ENCODE assay signal across 10 cellular contexts in genomic region chr17:7016406-7016805, GRCh38. TPM values are rescaled to one million over a fixed set of nuclear protein-coding genes. Genes with fewer than 3 reads are reported as not detected.
DNase-seq lines count a peak whose midpoint lies in the region; ATAC-seq and TF ChIP-seq lines count a peak whose summit lies in the region.
"Had no signal": no experiment of that assay in that cellular context is flagged by ENCODE, and none has a peak within 500 bp of the region (broad histone marks: within the 10 kb centered on the region; RNA-seq: fewer than 3 reads in every experiment).

No MANE protein-coding gene starts in this region.

- H3K36me3 ChIP-seq in KOPT-K1 (ENCODE audit: insufficient read depth, low read length) (0 out of 2 replicates have a peak, but pooled peaks cover 9% of the 10 kb centered on the region), right lobe of liver (no peaks in the 10 kb centered on the region)
- H3K36me3 ChIP-seq: pancreas had no signal

- ATAC-seq in HG03442 (IDR thresholded peaks at IDR 0.05; ENCODE audit: unreplicated experiment): no peak
- ATAC-seq in right lobe of liver: no peak
- ATAC-seq: pancreas had no signal

- POLR2A ChIA-PET in AG04450 (lab: Yijun Ruan, JAX): no interaction called here

- WGBS in right lobe of liver (ENCODE audit: insufficient coverage, low coverage, low lambda C conversion rate, missing lambda C conversion rate): 52% methylated on average over 2 of the region's 3 CpGs

- no peaks in the 10 kb centered on the region for H3K27me3 Mint-ChIP-seq in osteocyte (ENCODE audit: unreplicated experiment)

- DNase-seq in AG04450 (ENCODE audit: low read depth, low spot score) (no peak), caudate nucleus (lab: John Stamatoyannopoulos, UW) (no peak), osteocyte (ENCODE audit: extremely low spot score, unreplicated experiment) (no peak), HuH-7 (ENCODE audit: low spot score) (no peak), GM13976 (ENCODE audit: low spot score) (no peak), right lobe of liver (no peak)
- DNase-seq: COR-L47, pancreas had no signal

- intact Hi-C loops in right lobe of liver (cut with DNase I): no loop called here

- peaks cover 46% of the 10 kb centered on the region for H3K4me1 Mint-ChIP-seq in osteocyte (ENCODE audit: unreplicated experiment)

- H3K4me3 ChIP-seq in AG04450 (ENCODE audit: low read depth, low read length) (no peak overlapping the region), right lobe of liver (no peak overlapping the region)

- in situ Hi-C loops in GM13976 (cut with MboI; ENCODE audit: low sequenced_read_pairs, unreplicated experiment): loop anchor here (25.0 kb wide), 1 partner anchor 354 kb away; the partner anchor contains the start of genes C17orf100 and MED31

- no peaks in the 10 kb centered on the region for H3K9me3 Mint-ChIP-seq in osteocyte (ENCODE audit: unreplicated experiment)

- no peak for TF ChIP-seq POLR2A in right lobe of liver (IDR thresholded peaks at IDR 0.05)

- peak overlapping the region; percentile 98 for H3K27ac Mint-ChIP-seq in osteocyte (ENCODE audit: unreplicated experiment)

- H3K9me3 ChIP-seq in AG04450 (ENCODE audit: control insufficient read depth, insufficient read depth, low read length) (peaks cover 4% of the 10 kb centered on the region; the same call in 1 of the 2 replicates), KOPT-K1 (ENCODE audit: insufficient read depth, low read length, poor library complexity, severe bottlenecking) (no peaks in the 10 kb centered on the region), right lobe of liver (no peaks in the 10 kb centered on the region)
- H3K9me3 ChIP-seq: pancreas had no signal

- CTCF ChIA-PET in AG04450 (lab: Charles Lee): interaction anchor here (1.0 to 1.5 kb wide), 2 partner anchors 102 to 106 kb away, joined by 3 to 5 read pairs; no protein-coding TSS in a partner anchor

- TF ChIP-seq CTCF in AG04450 (IDR thresholded peaks at IDR 0.05; ENCODE audit: low read depth, low read length): no peak
- TF ChIP-seq CTCF in osteocyte (IDR thresholded peaks at IDR 0.05): no peak
- TF ChIP-seq CTCF in GM13976 (IDR thresholded peaks at IDR 0.05; ENCODE audit: borderline replicate concordance, control extremely low read depth, extremely low read depth, insufficient read depth, missing control alignments): no peak
- no peak for TF ChIP-seq CTCF in right lobe of liver (IDR thresholded peaks at IDR 0.05)

- no peaks in the 10 kb centered on the region for H3K27me3 ChIP-seq in AG04450 (ENCODE audit: control insufficient read depth, insufficient read depth, low read length)
- H3K27me3 ChIP-seq in right lobe of liver: no peaks in the 10 kb centered on the region
- H3K27me3 ChIP-seq: pancreas had no signal

- H3K4me1 ChIP-seq in right lobe of liver: peaks cover 0 to 16% (median under 1%) of the 10 kb centered on the region in 4 donors

- peaks cover 7% of the 10 kb centered on the region for H3K36me3 Mint-ChIP-seq in osteocyte (ENCODE audit: unreplicated experiment)

- H3K4me3 Mint-ChIP-seq in osteocyte (ENCODE audit: unreplicated experiment): no peak overlapping the region

- peak overlapping the region; percentile 11 for H3K27ac ChIP-seq in AG04450 (ENCODE audit: low read depth, low read length)
- H3K27ac ChIP-seq in KOPT-K1 (ENCODE audit: low read depth, low read length, poor library complexity, severe bottlenecking): peak overlapping the region; percentile 92
- peak overlapping the region; percentile 86 for H3K27ac ChIP-seq in caudate nucleus (ENCODE audit: low read depth, low read length)
- no peak overlapping the region for H3K27ac ChIP-seq in right lobe of liver

RNA-seq across cellular contexts. Expression of gene RNASEK, which starts 4.0 kb away (rescaled TPM):
- polyA plus RNA-seq in AG04450 (2011; rRNA removed): 240 and 332 TPM in 2 replicates
- polyA minus RNA-seq in AG04450 (2011; rRNA and poly(A)+ RNA removed): 85.9 and 117 TPM in 2 replicates
- total RNA-seq in osteocyte: 255 and 269 TPM in 2 replicates
- total RNA-seq in right lobe of liver: 100 to 1,000 TPM in 3 of 6 experiments, 10 to 100 TPM in 3; 72.5 to 141 (median 108) TPM

RNA-seq across cellular contexts. Expression of gene BCL6B, which starts 6.4 kb away (rescaled TPM):
- polyA plus RNA-seq in AG04450 (2011; rRNA removed): 0.02 TPM in 1 of 2 replicates, not detected in the other
- not detected in 2 replicates for polyA minus RNA-seq in AG04450 (2011; rRNA and poly(A)+ RNA removed)
- total RNA-seq in osteocyte: not detected in 2 replicates
- 1 to 10 TPM in 5 of 6 experiments, under 1 TPM in 1; 0.71 to 3.5 (median 1.5) TPM for total RNA-seq in right lobe of liver

RNA-seq across cellular contexts. Expression of gene SLC16A13, which starts 19.4 kb away (rescaled TPM):
- 1.5 and 1.7 TPM in 2 replicates for polyA plus RNA-seq in AG04450 (2011; rRNA removed)
- polyA minus RNA-seq in AG04450 (2011; rRNA and poly(A)+ RNA removed): 1.8 and 2.4 TPM in 2 replicates
- total RNA-seq in osteocyte (4.4 and 7.9 TPM in 2 replicates), right lobe of liver (10 to 100 TPM; 14.7 to 66.4 (median 39.5) TPM)

RNA-seq across cellular contexts. Expression of gene ALOX12, which starts 20.6 kb away (rescaled TPM):
- not detected in 2 replicates for polyA plus RNA-seq in AG04450 (2011; rRNA removed)
- polyA minus RNA-seq in AG04450 (2011; rRNA and poly(A)+ RNA removed): not detected in 2 replicates
- total RNA-seq in osteocyte (not detected in 2 replicates), right lobe of liver (under 1 TPM in 2 of 6 experiments, not detected in 4; 0.17 to 0.27 TPM)
- total RNA-seq: pancreas had no signal
- polyA plus RNA-seq: pancreas had no signal

RNA-seq across cellular contexts. Expression of gene SLC16A11, which starts 27.5 kb away (rescaled TPM):
- polyA plus RNA-seq in AG04450 (2011; rRNA removed): not detected in 2 replicates
- not detected in 2 replicates for polyA minus RNA-seq in AG04450 (2011; rRNA and poly(A)+ RNA removed)
- 0.57 and 0.75 TPM in 2 replicates for total RNA-seq in osteocyte
- 10 to 100 TPM in 1 of 6 experiments, 1 to 10 TPM in 4, under 1 TPM in 1; 0.84 to 10.2 (median 2.4) TPM for total RNA-seq in right lobe of liver

Comparison
In these comparisons a context has a peak if more than half of its experiments do, and no peak if none do; other contexts are left out.
1. H3K27ac ChIP-seq: peak in AG04450 (single experiment), KOPT-K1 (single experiment) and caudate nucleus (single experiment); none in right lobe of liver (0 of 3).